ENCODE assay signal across 8 cellular contexts in genomic region chr17:74212913-74213791, GRCh38. TPM values are rescaled to one million over a fixed set of nuclear protein-coding genes. Genes with fewer than 3 reads are reported as not detected.
DNase-seq lines count a peak whose midpoint lies in the region; ATAC-seq and TF ChIP-seq lines count a peak whose summit lies in the region.

Gene TTYH2, plus strand, starts transcription at chr17:74213571. Its CDS starts 17 bp downstream, at chr17:74213588.

- DNase-seq in GM13977 (ENCODE audit: low spot score) = peak; percentile 86
- DNase-seq in NCI-H2029 treated with DMSO at 0.1 percent for 48 hours (lab: John Stamatoyannopoulos, UW) = peak; percentile 28
- DNase-seq in T1000 (lab: John Stamatoyannopoulos, UW) = peak; percentile 83
- DNase-seq in astrocyte of the hippocampus (ENCODE audit: low read depth, low spot score) = peak; percentile 93
- DNase-seq in hypothalamus (lab: John Stamatoyannopoulos, UW) = peak; percentile 55 to 96 (median 90)
- DNase-seq in sciatic nerve (ENCODE audit: low spot score) = peak; percentile 93
- no peak for DNase-seq in NK-92 (lab: John Stamatoyannopoulos, UW; ENCODE audit: unreplicated experiment)

- in situ Hi-C loops in GM13977 (cut with MboI; ENCODE audit: low pct_unique_long_range_greater_than_20kb, low sequenced_read_pairs, unreplicated experiment) = no loop called here

- ATAC-seq in HG02870 (IDR thresholded peaks at IDR 0.05; ENCODE audit: unreplicated experiment) (peak; percentile 52), sciatic nerve (peak; percentile 92)

- TF ChIP-seq CTCF in GM13977 (IDR thresholded peaks at IDR 0.05; ENCODE audit: extremely low read depth, insufficient read depth, missing control alignments) = peak; percentile 32

- intact Hi-C loops in sciatic nerve (cut with DNase I) = loop anchor here (5.0 kb wide), 1 partner anchor 84 kb away; no protein-coding TSS in a partner anchor

RNA-seq across cellular contexts. Expression of gene TTYH2, which starts in this region (rescaled TPM):
- total RNA-seq in sciatic nerve = 46.7 TPM
